8 cellular contexts compared by ENCODE assay signal in the genomic region with DNA sequence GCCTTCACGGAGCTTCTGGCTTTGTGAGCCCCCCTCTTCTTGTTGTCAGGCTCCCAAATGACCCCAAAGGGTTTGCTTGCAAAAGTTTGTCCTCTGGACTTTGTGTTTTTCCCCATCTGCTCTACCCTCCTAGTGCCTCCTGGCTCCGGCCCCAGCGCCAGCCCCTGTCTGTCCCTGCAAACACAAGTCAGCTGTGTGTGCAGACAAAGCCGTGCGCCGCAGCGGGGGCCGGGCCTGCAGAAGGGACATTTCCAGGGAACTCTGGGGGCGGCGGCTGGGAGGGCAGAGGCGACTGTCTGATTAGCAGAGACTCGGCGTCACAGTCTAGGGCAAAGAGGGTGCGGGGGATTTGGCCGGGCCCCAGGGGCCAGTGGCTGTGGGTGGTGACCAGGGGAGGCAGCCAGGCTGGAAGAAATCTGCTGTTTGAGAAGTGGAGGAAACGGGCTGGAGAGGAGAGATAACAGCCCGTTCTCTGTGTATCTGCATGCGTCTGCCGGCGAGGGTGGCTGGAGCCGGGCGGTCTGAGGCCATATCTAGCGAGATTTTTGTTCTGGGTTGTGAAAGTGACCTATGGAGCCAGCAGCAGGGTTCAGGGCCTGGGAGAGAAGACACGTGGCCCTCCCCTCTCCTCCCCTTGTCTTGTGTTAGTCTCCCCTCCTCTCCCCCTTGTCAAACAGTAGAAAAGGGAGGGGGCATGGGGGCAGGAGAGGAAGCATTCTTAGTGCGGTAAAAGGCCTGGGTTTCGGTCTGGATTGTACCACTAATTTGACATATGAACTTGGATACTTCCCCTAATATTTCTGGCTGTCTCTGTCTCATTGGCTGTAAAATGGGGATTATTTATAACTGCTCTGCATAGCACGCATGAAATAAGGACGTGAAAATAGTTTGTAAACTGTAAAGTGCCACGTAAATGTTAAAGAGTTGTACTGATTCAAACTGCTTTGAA.
DNase-seq lines count a peak whose midpoint lies in the region; ATAC-seq and TF ChIP-seq lines count a peak whose summit lies in the region.

No MANE protein-coding gene starts in this region.

- WGBS in liver, result 7% methylated on average over 29 of the region's 29 CpGs
- WGBS in stomach, 5 donors, result 9 to 28% (median 13%) methylated on average over 28 to 29 of the region's 29 CpGs

- no peaks in the 10 kb centered on the region for H3K9me2 ChIP-seq in MM.1S (replicated peaks; ENCODE audit: insufficient read depth, low read length)

- 0 out of 2 replicates have a peak, but pooled peaks cover 5% of the 10 kb centered on the region for H3K79me2 ChIP-seq in MM.1S (ENCODE audit: low read length)

- TF ChIP-seq POLR2A in stomach (IDR thresholded peaks at IDR 0.05), result no peak

- peak overlapping the region; percentile 35 to 80 for H3K9ac ChIP-seq in liver (ENCODE audit: low read depth in 1 of 2, low read length in 2 of 2)
- H3K9ac ChIP-seq in MM.1S (ENCODE audit: low read length), result no peak overlapping the region

- no peak for ATAC-seq in GM18511 (IDR thresholded peaks at IDR 0.05; ENCODE audit: unreplicated experiment)
- no peak for ATAC-seq in HG03439 (IDR thresholded peaks at IDR 0.05; ENCODE audit: unreplicated experiment)
- no peak for ATAC-seq in GM21576 (IDR thresholded peaks at IDR 0.05; ENCODE audit: unreplicated experiment)

- intact Hi-C loops in stomach (cut with DNase I; ENCODE audit: low total_unique reads), result no loop called here

- TF ChIP-seq EP300 in stomach (IDR thresholded peaks at IDR 0.05), result no peak

- peaks cover 24% of the 10 kb centered on the region for H3F3A ChIP-seq in MM.1S (ENCODE audit: insufficient read depth, low read length)

- in situ Hi-C loops in KBM-7 (cut with MboI; ENCODE audit: low pct_unique_long_range_greater_than_20kb, low sequenced_read_pairs), result no loop called here

- H4K20me1 ChIP-seq in MM.1S (ENCODE audit: insufficient read depth, low read length), result no peaks in the 10 kb centered on the region

- DNase-seq in KBM-7 (peak; percentile 81), stomach (peak; percentile 79), MM.1S (no peak)

- H3K4me3 ChIP-seq in liver (ENCODE audit: low read depth in 1 of 3, low read length in 3 of 3) (peak overlapping the region in 2 of 3 donors; percentile 4 to 6), stomach (peak overlapping the region; percentile 9 to 25 (median 16)), MM.1S (ENCODE audit: low read length) (no peak overlapping the region)

- TF ChIP-seq CTCF in liver (IDR thresholded peaks at IDR 0.05; ENCODE audit: low read depth, low read length, missing input control) (no peak), stomach (IDR thresholded peaks at IDR 0.05) (no peak), MM.1S (IDR thresholded peaks at IDR 0.05; ENCODE audit: low read length) (no peak)

- no peaks in the 10 kb centered on the region for H3K36me3 ChIP-seq in liver (ENCODE audit: control insufficient read depth in 4 of 4, insufficient read depth in 3 of 4, low read depth in 1 of 4, low read length in 3 of 4)
- H3K36me3 ChIP-seq in stomach, result peaks cover 0 to 11% (median 2%) of the 10 kb centered on the region in 4 donors
- no peaks in the 10 kb centered on the region for H3K36me3 ChIP-seq in MM.1S (replicated peaks; ENCODE audit: insufficient read depth, low read length)

- peaks cover 29 to 72% (median 59%) of the 10 kb centered on the region in 4 donors for H3K4me1 ChIP-seq in liver (ENCODE audit: control insufficient read depth in 4 of 4, insufficient read depth in 4 of 4, low read length in 3 of 4)
- H3K4me1 ChIP-seq in stomach, result peaks cover 31 to 86% (median 59%) of the 10 kb centered on the region in 4 donors
- H3K4me1 ChIP-seq in MM.1S (ENCODE audit: low read length), result peaks cover 45% of the 10 kb centered on the region

- H2AFZ ChIP-seq in MM.1S (ENCODE audit: low read length), result no peak overlapping the region

- H3K27ac ChIP-seq in cingulate gyrus (ENCODE audit: low read depth, low read length) (peak overlapping the region; percentile 44), liver (ENCODE audit: low read depth in 1 of 2, low read length in 2 of 2) (peak overlapping the region; percentile 92 to 96), stomach (peak overlapping the region; percentile 66 to 82 (median 79)), MM.1S (ENCODE audit: low read length) (no peak overlapping the region)

- H3K4me2 ChIP-seq in MM.1S (ENCODE audit: low read depth, low read length), result no peak overlapping the region

- H3K9me3 ChIP-seq in liver (ENCODE audit: control insufficient read depth in 4 of 4, low read length in 3 of 4), result no peaks in the 10 kb centered on the region
- no peaks in the 10 kb centered on the region for H3K9me3 ChIP-seq in stomach
- H3K9me3 ChIP-seq in MM.1S (replicated peaks; ENCODE audit: insufficient read depth, low read length), result no peaks in the 10 kb centered on the region

- TF ChIP-seq RAD21 in liver (IDR thresholded peaks at IDR 0.05), result peak; percentile 48 to 59

- H3K27me3 ChIP-seq in liver (ENCODE audit: control insufficient read depth in 4 of 4, insufficient read depth in 4 of 4, low read length in 3 of 4) (no peaks in the 10 kb centered on the region), stomach (no peaks in the 10 kb centered on the region), MM.1S (replicated peaks; ENCODE audit: insufficient read depth, low read length) (no peaks in the 10 kb centered on the region)

TF ChIP-seq in liver, 16 proteins besides CTCF, POLR2A, EP300 and RAD21:
- peak; percentile 92 for TF ChIP-seq SP1 (IDR thresholded peaks at IDR 0.05)
- TF ChIP-seq HNF4A (conservative IDR thresholded peaks at IDR 0.05), result peak; percentile 75 to 86
- peak; percentile 17 for TF ChIP-seq FOXA1 (IDR thresholded peaks at IDR 0.05)
- peak; percentile 81 for TF ChIP-seq TAF1 (conservative IDR thresholded peaks at IDR 0.05)
- TF ChIP-seq, protein P1, sequence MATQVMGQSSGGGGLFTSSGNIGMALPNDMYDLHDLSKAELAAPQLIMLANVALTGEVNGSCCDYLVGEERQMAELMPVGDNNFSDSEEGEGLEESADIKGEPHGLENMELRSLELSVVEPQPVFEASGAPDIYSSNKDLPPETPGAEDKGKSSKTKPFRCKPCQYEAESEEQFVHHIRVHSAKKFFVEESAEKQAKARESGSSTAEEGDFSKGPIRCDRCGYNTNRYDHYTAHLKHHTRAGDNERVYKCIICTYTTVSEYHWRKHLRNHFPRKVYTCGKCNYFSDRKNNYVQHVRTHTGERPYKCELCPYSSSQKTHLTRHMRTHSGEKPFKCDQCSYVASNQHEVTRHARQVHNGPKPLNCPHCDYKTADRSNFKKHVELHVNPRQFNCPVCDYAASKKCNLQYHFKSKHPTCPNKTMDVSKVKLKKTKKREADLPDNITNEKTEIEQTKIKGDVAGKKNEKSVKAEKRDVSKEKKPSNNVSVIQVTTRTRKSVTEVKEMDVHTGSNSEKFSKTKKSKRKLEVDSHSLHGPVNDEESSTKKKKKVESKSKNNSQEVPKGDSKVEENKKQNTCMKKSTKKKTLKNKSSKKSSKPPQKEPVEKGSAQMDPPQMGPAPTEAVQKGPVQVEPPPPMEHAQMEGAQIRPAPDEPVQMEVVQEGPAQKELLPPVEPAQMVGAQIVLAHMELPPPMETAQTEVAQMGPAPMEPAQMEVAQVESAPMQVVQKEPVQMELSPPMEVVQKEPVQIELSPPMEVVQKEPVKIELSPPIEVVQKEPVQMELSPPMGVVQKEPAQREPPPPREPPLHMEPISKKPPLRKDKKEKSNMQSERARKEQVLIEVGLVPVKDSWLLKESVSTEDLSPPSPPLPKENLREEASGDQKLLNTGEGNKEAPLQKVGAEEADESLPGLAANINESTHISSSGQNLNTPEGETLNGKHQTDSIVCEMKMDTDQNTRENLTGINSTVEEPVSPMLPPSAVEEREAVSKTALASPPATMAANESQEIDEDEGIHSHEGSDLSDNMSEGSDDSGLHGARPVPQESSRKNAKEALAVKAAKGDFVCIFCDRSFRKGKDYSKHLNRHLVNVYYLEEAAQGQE (IDR thresholded peaks at IDR 0.05), result peak; percentile 76
- TF ChIP-seq, protein P2, sequence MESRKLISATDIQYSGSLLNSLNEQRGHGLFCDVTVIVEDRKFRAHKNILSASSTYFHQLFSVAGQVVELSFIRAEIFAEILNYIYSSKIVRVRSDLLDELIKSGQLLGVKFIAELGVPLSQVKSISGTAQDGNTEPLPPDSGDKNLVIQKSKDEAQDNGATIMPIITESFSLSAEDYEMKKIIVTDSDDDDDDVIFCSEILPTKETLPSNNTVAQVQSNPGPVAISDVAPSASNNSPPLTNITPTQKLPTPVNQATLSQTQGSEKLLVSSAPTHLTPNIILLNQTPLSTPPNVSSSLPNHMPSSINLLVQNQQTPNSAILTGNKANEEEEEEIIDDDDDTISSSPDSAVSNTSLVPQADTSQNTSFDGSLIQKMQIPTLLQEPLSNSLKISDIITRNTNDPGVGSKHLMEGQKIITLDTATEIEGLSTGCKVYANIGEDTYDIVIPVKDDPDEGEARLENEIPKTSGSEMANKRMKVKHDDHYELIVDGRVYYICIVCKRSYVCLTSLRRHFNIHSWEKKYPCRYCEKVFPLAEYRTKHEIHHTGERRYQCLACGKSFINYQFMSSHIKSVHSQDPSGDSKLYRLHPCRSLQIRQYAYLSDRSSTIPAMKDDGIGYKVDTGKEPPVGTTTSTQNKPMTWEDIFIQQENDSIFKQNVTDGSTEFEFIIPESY (IDR thresholded peaks at IDR 0.05), result peak; percentile 87
- TF ChIP-seq, protein P3, sequence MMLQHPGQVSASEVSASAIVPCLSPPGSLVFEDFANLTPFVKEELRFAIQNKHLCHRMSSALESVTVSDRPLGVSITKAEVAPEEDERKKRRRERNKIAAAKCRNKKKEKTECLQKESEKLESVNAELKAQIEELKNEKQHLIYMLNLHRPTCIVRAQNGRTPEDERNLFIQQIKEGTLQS (IDR thresholded peaks at IDR 0.05), result peak; percentile 48
- peak; percentile 82 for TF ChIP-seq YY1 (IDR thresholded peaks at IDR 0.05)
- TF ChIP-seq JUND (IDR thresholded peaks at IDR 0.05), result peak in 1 of 2 donors; percentile 70
- TF ChIP-seq RXRA (IDR thresholded peaks at IDR 0.05), result peak; percentile 83 to 87
- TF ChIP-seq FOXA2 (IDR thresholded peaks at IDR 0.05), result peak; percentile 40
- TF ChIP-seq NR2F2 (IDR thresholded peaks at IDR 0.05), result peak; percentile 99
- TF ChIP-seq GABPA (IDR thresholded peaks at IDR 0.05 in 1 of 2, conservative IDR thresholded peaks at IDR 0.05 in 1 of 2), result peak in 1 of 2 donors; percentile 41
- TF ChIP-seq EGR1 (IDR thresholded peaks at IDR 0.05; ENCODE audit: low read depth in 2 of 2), result peak; percentile 77 to 91
- peak; percentile 83 for TF ChIP-seq HNF4G (IDR thresholded peaks at IDR 0.05)
- TF ChIP-seq, protein P4, sequence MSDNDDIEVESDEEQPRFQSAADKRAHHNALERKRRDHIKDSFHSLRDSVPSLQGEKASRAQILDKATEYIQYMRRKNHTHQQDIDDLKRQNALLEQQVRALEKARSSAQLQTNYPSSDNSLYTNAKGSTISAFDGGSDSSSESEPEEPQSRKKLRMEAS (IDR thresholded peaks at IDR 0.05), result peak; percentile 77
TF ChIP-seq in liver: peak in this region for 16.
